1 cellular context compared by ENCODE assay signal in genomic region chr11:73982990-73983763, GRCh38.
A peak's percentile ranks its signal among the peaks of the same experiment; 100 is the strongest.
TF ChIP-seq lines count a peak whose summit lies in the region.

No MANE protein-coding gene starts in this region.

TF ChIP-seq in HEK293, 187 proteins besides CTCF, POLR2A, EP300 and RAD21 (continued from another document and continues in another):
- TF ChIP-seq PBX3 (CRISPR knock-in tag; IDR thresholded peaks at IDR 0.05) (no peak), ZNF140 (tag by site-specific recombination; IDR thresholded peaks at IDR 0.05) (no peak), ZBTB20 (tag by site-specific recombination; IDR thresholded peaks at IDR 0.05) (peak; percentile 80), ZNF792 (tag by site-specific recombination; IDR thresholded peaks at IDR 0.05) (no peak), BCL11B (tag by site-specific recombination; IDR thresholded peaks at IDR 0.05; ENCODE audit: low read depth) (0 out of 2 replicates have a peak, but pooled peaks have one; percentile 18), ZNF645 (tag by site-specific recombination; IDR thresholded peaks at IDR 0.05) (no peak), GLI4 (tag by site-specific recombination; IDR thresholded peaks at IDR 0.05) (no peak), ZNF530 (tag by site-specific recombination; IDR thresholded peaks at IDR 0.05; ENCODE audit: low read depth) (no peak), ZNF148 (tag by site-specific recombination; IDR thresholded peaks at IDR 0.05; ENCODE audit: borderline replicate concordance) (no peak), ZNF138 (tag by site-specific recombination; IDR thresholded peaks at IDR 0.05; ENCODE audit: borderline replicate concordance) (no peak), ZNF549 (tag by site-specific recombination; IDR thresholded peaks at IDR 0.05) (no peak), ZSCAN18 (tag by site-specific recombination; IDR thresholded peaks at IDR 0.05) (no peak), ZNF248 (tag by site-specific recombination; IDR thresholded peaks at IDR 0.05) (no peak), KLF9 (tag by site-specific recombination; IDR thresholded peaks at IDR 0.05; ENCODE audit: low read depth) (peak; percentile 84), SP7 (tag by site-specific recombination; IDR thresholded peaks at IDR 0.05) (peak; percentile 87), RBAK (tag by site-specific recombination; IDR thresholded peaks at IDR 0.05) (no peak), ZNF518A (tag by site-specific recombination; conservative IDR thresholded peaks at IDR 0.05; ENCODE audit: low read depth) (no peak; the same call in 1 of the 2 replicates), ZSCAN23 (tag by site-specific recombination; IDR thresholded peaks at IDR 0.05) (no peak), ZNF404 (tag by site-specific recombination; IDR thresholded peaks at IDR 0.05) (no peak), ZNF10 (tag by site-specific recombination; IDR thresholded peaks at IDR 0.05) (peak; percentile 47; the same call in 1 of the 2 replicates), ZSCAN4 (tag by site-specific recombination; IDR thresholded peaks at IDR 0.05) (no peak), ZNF704 (tag by site-specific recombination; IDR thresholded peaks at IDR 0.05) (no peak), SALL2 (tag by site-specific recombination; IDR thresholded peaks at IDR 0.05; ENCODE audit: borderline replicate concordance) (no peak), ZNF211 (tag by site-specific recombination; IDR thresholded peaks at IDR 0.05; ENCODE audit: low read depth) (no peak), ZNF555 (tag by site-specific recombination; conservative IDR thresholded peaks at IDR 0.05) (no peak), OVOL3 (tag by site-specific recombination; IDR thresholded peaks at IDR 0.05) (0 out of 2 replicates have a peak, but pooled peaks have one; percentile 16), ZNF513 (tag by site-specific recombination; IDR thresholded peaks at IDR 0.05) (no peak), KLF7 (tag by site-specific recombination; IDR thresholded peaks at IDR 0.05; ENCODE audit: borderline replicate concordance) (peak; percentile 92), ZBTB44 (tag by site-specific recombination; IDR thresholded peaks at IDR 0.05) (no peak), ZNF561 (tag by site-specific recombination; IDR thresholded peaks at IDR 0.05; ENCODE audit: borderline replicate concordance) (no peak), ZNF521 (tag by site-specific recombination; IDR thresholded peaks at IDR 0.05) (no peak), ZNF544 (tag by site-specific recombination; IDR thresholded peaks at IDR 0.05) (no peak), ZNF184 (tag by site-specific recombination; IDR thresholded peaks at IDR 0.05) (no peak), ZNF362 (tag by site-specific recombination; IDR thresholded peaks at IDR 0.05) (no peak), FEZF1 (tag by site-specific recombination; IDR thresholded peaks at IDR 0.05) (no peak; the same call in 1 of the 2 replicates), ZNF221 (tag by site-specific recombination; IDR thresholded peaks at IDR 0.05; ENCODE audit: borderline replicate concordance) (no peak), ZNF629 (tag by site-specific recombination; IDR thresholded peaks at IDR 0.05) (peak; percentile 72), ZBTB49 (tag by site-specific recombination; IDR thresholded peaks at IDR 0.05; ENCODE audit: low read depth) (no peak), ZNF324 (tag by site-specific recombination; IDR thresholded peaks at IDR 0.05) (0 out of 2 replicates have a peak, but pooled peaks have one; percentile 13), ZNF426 (tag by site-specific recombination; IDR thresholded peaks at IDR 0.05) (no peak)
